ENCODE assay signal across 1 cellular context in the genomic region with DNA sequence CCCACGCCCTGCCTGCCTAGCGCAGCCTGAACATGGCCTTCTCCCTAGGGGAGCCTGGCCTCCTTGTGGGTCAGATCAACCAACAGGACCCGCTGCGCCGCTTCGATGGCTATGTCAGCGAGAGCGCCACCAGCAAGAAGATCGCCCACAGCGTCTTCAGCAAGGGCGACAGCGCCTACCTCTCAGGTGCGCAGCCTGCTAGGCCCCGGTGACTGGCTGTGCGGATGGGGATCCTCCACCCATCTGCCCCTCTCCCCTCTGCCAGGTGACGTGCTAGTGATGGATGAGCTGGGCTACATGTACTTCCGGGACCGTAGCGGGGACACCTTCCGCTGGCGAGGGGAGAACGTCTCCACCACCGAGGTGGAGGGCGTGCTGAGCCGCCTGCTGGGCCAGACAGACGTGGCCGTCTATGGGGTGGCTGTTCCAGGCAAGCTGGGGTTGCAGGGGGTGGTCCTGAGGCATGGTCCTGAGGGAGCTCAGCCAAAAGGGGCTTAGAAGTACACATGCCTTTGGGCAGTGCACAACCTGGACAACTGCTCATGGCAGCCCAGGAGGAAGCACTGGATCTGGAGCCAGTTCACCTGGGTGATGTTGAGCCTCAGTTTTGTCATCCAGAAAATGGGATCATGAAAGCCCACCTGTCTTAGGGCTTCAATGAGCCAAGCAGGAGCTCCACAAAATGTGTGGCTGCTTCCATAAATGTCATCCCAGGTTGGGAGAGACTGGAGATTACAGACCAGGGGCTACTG.
TF ChIP-seq lines count a peak whose summit lies in the region.

No MANE protein-coding gene starts in this region.

TF ChIP-seq in WTC11, 78 proteins besides CTCF, POLR2A, EP300 and RAD21:
- TF ChIP-seq, protein P1, sequence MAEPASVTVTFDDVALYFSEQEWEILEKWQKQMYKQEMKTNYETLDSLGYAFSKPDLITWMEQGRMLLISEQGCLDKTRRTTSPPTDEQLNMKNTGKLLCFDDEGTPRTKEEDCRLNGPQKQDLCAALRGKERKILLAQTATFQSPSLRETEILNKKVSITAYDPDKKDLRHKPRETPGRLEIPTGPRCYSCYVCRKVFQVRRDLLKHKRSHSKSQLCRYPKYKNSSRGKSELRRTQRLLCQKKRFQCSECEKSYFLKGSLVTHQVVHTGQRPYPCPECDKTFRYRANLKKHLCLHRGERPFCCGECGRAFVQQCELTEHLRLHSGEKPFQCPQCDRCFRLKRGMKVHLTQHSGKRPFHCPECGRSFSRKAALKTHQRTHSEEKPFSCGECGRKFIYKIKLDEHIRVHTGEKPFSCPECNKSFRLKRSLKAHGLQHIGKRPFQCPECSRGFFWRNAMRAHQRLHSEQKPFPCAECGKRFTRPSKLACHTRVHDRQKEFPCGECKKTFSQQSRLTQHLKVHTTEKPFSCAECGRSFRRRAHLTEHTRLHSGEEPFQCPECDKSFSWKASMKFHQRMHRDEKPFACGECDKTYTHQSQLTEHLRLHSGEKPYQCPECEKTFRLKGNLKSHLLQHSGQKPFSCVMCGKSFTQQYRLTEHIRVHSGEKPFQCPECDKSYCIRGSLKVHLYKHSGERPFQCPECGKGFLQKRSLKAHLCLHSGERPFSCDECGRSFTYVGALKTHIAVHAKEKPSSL (CRISPR knock-in tag; conservative IDR thresholded peaks at IDR 0.05), result no peak
- no peak for TF ChIP-seq SMAD4 (CRISPR knock-in tag; IDR thresholded peaks at IDR 0.05)
- TF ChIP-seq, protein P2, sequence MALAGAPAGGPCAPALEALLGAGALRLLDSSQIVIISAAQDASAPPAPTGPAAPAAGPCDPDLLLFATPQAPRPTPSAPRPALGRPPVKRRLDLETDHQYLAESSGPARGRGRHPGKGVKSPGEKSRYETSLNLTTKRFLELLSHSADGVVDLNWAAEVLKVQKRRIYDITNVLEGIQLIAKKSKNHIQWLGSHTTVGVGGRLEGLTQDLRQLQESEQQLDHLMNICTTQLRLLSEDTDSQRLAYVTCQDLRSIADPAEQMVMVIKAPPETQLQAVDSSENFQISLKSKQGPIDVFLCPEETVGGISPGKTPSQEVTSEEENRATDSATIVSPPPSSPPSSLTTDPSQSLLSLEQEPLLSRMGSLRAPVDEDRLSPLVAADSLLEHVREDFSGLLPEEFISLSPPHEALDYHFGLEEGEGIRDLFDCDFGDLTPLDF (CRISPR knock-in tag; IDR thresholded peaks at IDR 0.05), result no peak
- no peak for TF ChIP-seq PRRX2 (CRISPR knock-in tag; IDR thresholded peaks at IDR 0.05)
- TF ChIP-seq, protein P3, sequence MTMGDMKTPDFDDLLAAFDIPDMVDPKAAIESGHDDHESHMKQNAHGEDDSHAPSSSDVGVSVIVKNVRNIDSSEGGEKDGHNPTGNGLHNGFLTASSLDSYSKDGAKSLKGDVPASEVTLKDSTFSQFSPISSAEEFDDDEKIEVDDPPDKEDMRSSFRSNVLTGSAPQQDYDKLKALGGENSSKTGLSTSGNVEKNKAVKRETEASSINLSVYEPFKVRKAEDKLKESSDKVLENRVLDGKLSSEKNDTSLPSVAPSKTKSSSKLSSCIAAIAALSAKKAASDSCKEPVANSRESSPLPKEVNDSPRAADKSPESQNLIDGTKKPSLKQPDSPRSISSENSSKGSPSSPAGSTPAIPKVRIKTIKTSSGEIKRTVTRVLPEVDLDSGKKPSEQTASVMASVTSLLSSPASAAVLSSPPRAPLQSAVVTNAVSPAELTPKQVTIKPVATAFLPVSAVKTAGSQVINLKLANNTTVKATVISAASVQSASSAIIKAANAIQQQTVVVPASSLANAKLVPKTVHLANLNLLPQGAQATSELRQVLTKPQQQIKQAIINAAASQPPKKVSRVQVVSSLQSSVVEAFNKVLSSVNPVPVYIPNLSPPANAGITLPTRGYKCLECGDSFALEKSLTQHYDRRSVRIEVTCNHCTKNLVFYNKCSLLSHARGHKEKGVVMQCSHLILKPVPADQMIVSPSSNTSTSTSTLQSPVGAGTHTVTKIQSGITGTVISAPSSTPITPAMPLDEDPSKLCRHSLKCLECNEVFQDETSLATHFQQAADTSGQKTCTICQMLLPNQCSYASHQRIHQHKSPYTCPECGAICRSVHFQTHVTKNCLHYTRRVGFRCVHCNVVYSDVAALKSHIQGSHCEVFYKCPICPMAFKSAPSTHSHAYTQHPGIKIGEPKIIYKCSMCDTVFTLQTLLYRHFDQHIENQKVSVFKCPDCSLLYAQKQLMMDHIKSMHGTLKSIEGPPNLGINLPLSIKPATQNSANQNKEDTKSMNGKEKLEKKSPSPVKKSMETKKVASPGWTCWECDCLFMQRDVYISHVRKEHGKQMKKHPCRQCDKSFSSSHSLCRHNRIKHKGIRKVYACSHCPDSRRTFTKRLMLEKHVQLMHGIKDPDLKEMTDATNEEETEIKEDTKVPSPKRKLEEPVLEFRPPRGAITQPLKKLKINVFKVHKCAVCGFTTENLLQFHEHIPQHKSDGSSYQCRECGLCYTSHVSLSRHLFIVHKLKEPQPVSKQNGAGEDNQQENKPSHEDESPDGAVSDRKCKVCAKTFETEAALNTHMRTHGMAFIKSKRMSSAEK (CRISPR knock-in tag; IDR thresholded peaks at IDR 0.05; ENCODE audit: borderline replicate concordance), result no peak
- no peak for TF ChIP-seq NFYB (CRISPR knock-in tag; conservative IDR thresholded peaks at IDR 0.05; ENCODE audit: low read depth)
- TF ChIP-seq FOXP1 (CRISPR knock-in tag; IDR thresholded peaks at IDR 0.05; ENCODE audit: borderline replicate concordance), result peak; percentile 75; the same call in 1 of the 2 replicates
- TF ChIP-seq SP1 (CRISPR knock-in tag; conservative IDR thresholded peaks at IDR 0.05), result no peak
- TF ChIP-seq, protein P4, sequence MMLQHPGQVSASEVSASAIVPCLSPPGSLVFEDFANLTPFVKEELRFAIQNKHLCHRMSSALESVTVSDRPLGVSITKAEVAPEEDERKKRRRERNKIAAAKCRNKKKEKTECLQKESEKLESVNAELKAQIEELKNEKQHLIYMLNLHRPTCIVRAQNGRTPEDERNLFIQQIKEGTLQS (CRISPR knock-in tag; conservative IDR thresholded peaks at IDR 0.05), result no peak
- TF ChIP-seq, protein P5, sequence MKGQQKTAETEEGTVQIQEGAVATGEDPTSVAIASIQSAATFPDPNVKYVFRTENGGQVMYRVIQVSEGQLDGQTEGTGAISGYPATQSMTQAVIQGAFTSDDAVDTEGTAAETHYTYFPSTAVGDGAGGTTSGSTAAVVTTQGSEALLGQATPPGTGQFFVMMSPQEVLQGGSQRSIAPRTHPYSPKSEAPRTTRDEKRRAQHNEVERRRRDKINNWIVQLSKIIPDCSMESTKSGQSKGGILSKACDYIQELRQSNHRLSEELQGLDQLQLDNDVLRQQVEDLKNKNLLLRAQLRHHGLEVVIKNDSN (CRISPR knock-in tag; IDR thresholded peaks at IDR 0.05), result no peak
- 0 out of 2 replicates have a peak, but pooled peaks have one; percentile 3 for TF ChIP-seq GTF2I (CRISPR knock-in tag; conservative IDR thresholded peaks at IDR 0.05)
- TF ChIP-seq ZBTB21 (CRISPR knock-in tag; IDR thresholded peaks at IDR 0.05; ENCODE audit: borderline replicate concordance), result no peak
- no peak for TF ChIP-seq TCF7 (CRISPR knock-in tag; IDR thresholded peaks at IDR 0.05; ENCODE audit: low read depth)
- no peak for TF ChIP-seq EMX1 (CRISPR knock-in tag; IDR thresholded peaks at IDR 0.05)
TF ChIP-seq in WTC11: peak in this region for 2.
